ENCODE assay signal across 12 cellular contexts in the genomic region with DNA sequence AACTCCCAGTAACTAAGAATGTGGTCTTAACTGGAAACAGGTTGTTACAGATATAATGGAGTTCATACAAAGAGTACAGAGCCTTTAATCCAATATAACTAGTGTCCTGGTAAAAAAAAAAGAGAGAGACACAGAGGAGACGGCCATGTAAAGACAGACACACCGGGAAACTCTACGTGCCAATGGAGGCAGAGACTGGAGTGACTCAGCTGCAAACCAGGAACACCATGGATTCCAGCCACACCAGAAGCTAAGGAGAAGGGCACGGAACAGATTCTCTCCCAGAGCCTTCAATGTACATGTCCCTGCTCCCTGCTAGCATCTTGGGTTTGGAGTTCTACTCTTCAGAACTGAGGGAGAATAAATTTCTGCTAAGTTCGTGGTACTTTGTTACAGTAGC. TPM values are rescaled to one million over a fixed set of nuclear protein-coding genes. Genes with fewer than 3 reads are reported as not detected.
DNase-seq lines count a peak whose midpoint lies in the region; ATAC-seq lines count a peak whose summit lies in the region.
"Had no signal": no experiment of that assay in that cellular context is flagged by ENCODE, and none has a peak within 500 bp of the region (broad histone marks: within the 10 kb centered on the region; RNA-seq: fewer than 3 reads in every experiment).

No MANE protein-coding gene starts in this region.

- peaks cover 6% of the 10 kb centered on the region for H3K27me3 Mint-ChIP-seq in activated T-helper 1 cell treated with anti-CD3 and anti-CD28 coated beads, Interleukin-12 subunit alpha, Interleukin-12 subunit beta, Interleukin-2, Interleukin-4 antibody, amounts not matched to agents 30 ng/mL and 10 ng/mL and 1 ng/mL, durations not matched to agents 14 hours and 24 hours and 36 hours (ENCODE audit: insufficient read depth)

- ATAC-seq in HG03457 (IDR thresholded peaks at IDR 0.05; ENCODE audit: unreplicated experiment): no peak

- H3K9me3 Mint-ChIP-seq in activated T-helper 1 cell treated with anti-CD3 and anti-CD28 coated beads, Interleukin-12 subunit alpha, Interleukin-12 subunit beta, Interleukin-2, Interleukin-4 antibody, amounts not matched to agents 30 ng/mL and 10 ng/mL and 1 ng/mL, durations not matched to agents 14 hours and 24 hours and 36 hours: no peaks in the 10 kb centered on the region

- peak overlapping the region; percentile 100 for H3K4me3 Mint-ChIP-seq in activated T-helper 1 cell treated with anti-CD3 and anti-CD28 coated beads, Interleukin-12 subunit alpha, Interleukin-12 subunit beta, Interleukin-2, Interleukin-4 antibody, amounts not matched to agents 30 ng/mL and 10 ng/mL and 1 ng/mL, durations not matched to agents 14 hours and 24 hours and 36 hours

- intact Hi-C loops in activated T-helper 1 cell treated with anti-CD3 and anti-CD28 coated beads, Interleukin-12 subunit alpha, Interleukin-12 subunit beta, Interleukin-2, Interleukin-4 antibody, amounts not matched to agents 30 ng/mL and 10 ng/mL and 1 ng/mL, durations not matched to agents 14 hours and 24 hours and 36 hours (cut with micrococcal nuclease): no loop called here

- H3K36me3 Mint-ChIP-seq in activated T-helper 1 cell treated with anti-CD3 and anti-CD28 coated beads, Interleukin-12 subunit alpha, Interleukin-12 subunit beta, Interleukin-2, Interleukin-4 antibody, amounts not matched to agents 30 ng/mL and 10 ng/mL and 1 ng/mL, durations not matched to agents 14 hours and 24 hours and 36 hours (ENCODE audit: low read depth): peaks cover 40% of the 10 kb centered on the region

- peaks cover 38% of the 10 kb centered on the region for H3K4me1 Mint-ChIP-seq in activated T-helper 1 cell treated with anti-CD3 and anti-CD28 coated beads, Interleukin-12 subunit alpha, Interleukin-12 subunit beta, Interleukin-2, Interleukin-4 antibody, amounts not matched to agents 30 ng/mL and 10 ng/mL and 1 ng/mL, durations not matched to agents 14 hours and 24 hours and 36 hours (ENCODE audit: low read depth)

- DNase-seq in A172 (ENCODE audit: low spot score) (peak; percentile 64), Daoy (ENCODE audit: low read depth) (peak; percentile 75), glomerular visceral epithelial cell (ENCODE audit: extremely low spot score) (peak; percentile 26), SKM-1 (lab: John Stamatoyannopoulos, UW; ENCODE audit: unreplicated experiment) (no peak), NCI-H2081 treated with DMSO at 0.1 percent for 48 hours (lab: John Stamatoyannopoulos, UW) (no peak), LoVo (ENCODE audit: low spot score) (no peak)
- DNase-seq in activated T-helper 1 cell treated with anti-CD3 and anti-CD28 coated beads, Interleukin-12 subunit alpha, Interleukin-12 subunit beta, Interleukin-2, Interleukin-4 antibody, amounts not matched to agents 30 ng/mL and 10 ng/mL and 1 ng/mL, durations not matched to agents 14 hours and 24 hours and 36 hours (ENCODE audit: low spot score): no peak
- DNase-seq: NCI-H1092, SHP77 had no signal

- peak overlapping the region; percentile 75 for H3K27ac Mint-ChIP-seq in activated T-helper 1 cell treated with anti-CD3 and anti-CD28 coated beads, Interleukin-12 subunit alpha, Interleukin-12 subunit beta, Interleukin-2, Interleukin-4 antibody, amounts not matched to agents 30 ng/mL and 10 ng/mL and 1 ng/mL, durations not matched to agents 14 hours and 24 hours and 36 hours

RNA-seq across cellular contexts. Expression of a gene that starts 4.5 kb away (rescaled TPM):
- 25.3 and 25.9 TPM in 2 replicates for total RNA-seq in A172 (2014; rRNA removed; shearing (Covaris generic))
- 12.0 and 14.5 TPM in 2 replicates for total RNA-seq in Daoy (2014; rRNA removed; shearing (Covaris generic))
- 32.1 and 32.8 TPM in 2 replicates for total RNA-seq in activated T-helper 1 cell treated with anti-CD3 and anti-CD28 coated beads, Interleukin-12 subunit alpha, Interleukin-12 subunit beta, Interleukin-2, Interleukin-4 antibody, amounts not matched to agents 30 ng/mL and 10 ng/mL and 1 ng/mL, durations not matched to agents 14 hours and 24 hours and 36 hours

RNA-seq across cellular contexts. Expression of a gene that starts 16.1 kb away (rescaled TPM):
- total RNA-seq in A172 (2014; rRNA removed; shearing (Covaris generic)): not detected in 2 replicates
- not detected in 2 replicates for total RNA-seq in Daoy (2014; rRNA removed; shearing (Covaris generic))
- total RNA-seq in activated T-helper 1 cell treated with anti-CD3 and anti-CD28 coated beads, Interleukin-12 subunit alpha, Interleukin-12 subunit beta, Interleukin-2, Interleukin-4 antibody, amounts not matched to agents 30 ng/mL and 10 ng/mL and 1 ng/mL, durations not matched to agents 14 hours and 24 hours and 36 hours: not detected in 2 replicates
- total RNA-seq: glomerular endothelial cell, prostate gland had no signal

Comparison
In these comparisons a context has a peak if more than half of its experiments do, and no peak if none do; other contexts are left out.
1. DNase-seq: peak in A172 (single experiment), Daoy (single experiment) and glomerular visceral epithelial cell (single experiment); none in activated T-helper 1 cell treated with anti-CD3 and anti-CD28 coated beads, Interleukin-12 subunit alpha, Interleukin-12 subunit beta, Interleukin-2, Interleukin-4 antibody, amounts not matched to agents 30 ng/mL and 10 ng/mL and 1 ng/mL, durations not matched to agents 14 hours and 24 hours and 36 hours (single experiment), SKM-1 (single experiment), NCI-H2081 treated with DMSO at 0.1 percent for 48 hours (single experiment) and LoVo (single experiment).